ENCODE assay signal across 8 cellular contexts in the genomic region with DNA sequence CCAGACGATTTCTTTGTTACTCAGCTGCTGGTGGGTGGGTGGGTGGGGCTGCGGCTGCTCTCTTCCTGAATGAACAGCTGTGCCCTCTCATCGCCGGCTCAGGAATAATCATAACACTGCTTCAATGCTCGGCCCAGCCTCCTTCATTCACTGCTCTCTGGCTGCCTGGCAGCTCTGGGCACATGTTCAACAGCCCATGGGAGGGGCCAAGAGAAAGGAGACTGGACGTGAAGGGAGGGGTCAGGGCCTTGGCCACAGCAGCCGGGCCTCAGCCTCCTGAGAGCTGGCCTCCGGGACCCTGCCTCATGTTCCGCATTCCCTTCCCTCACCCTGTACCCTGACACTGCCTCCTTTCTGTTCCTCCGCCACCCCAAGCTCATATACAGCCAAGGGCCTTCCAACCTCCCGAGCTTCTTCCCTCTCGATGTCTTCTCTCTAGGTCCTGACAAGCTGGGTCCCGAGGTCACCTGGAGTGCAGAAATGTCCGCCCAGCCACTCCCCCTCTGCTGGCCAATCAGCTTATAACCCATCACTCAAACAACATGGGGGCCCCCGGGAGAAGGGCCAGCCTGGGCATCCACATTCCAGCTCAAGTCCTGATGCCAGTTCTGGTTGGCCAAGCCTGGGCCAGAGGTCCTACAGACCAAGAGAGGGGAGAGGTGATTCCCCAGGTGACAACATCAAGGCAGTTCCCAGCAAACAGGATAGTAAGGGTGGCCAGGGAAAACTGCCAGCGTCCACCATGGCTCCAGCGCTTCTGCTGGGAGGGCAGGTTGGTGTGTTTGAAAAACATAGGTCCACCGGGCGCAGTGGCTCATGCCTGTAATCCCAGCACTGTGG. TPM values are rescaled to one million over a fixed set of nuclear protein-coding genes. Genes with fewer than 3 reads are reported as not detected.
DNase-seq lines count a peak whose midpoint lies in the region; ATAC-seq and TF ChIP-seq lines count a peak whose summit lies in the region.

No MANE protein-coding gene starts in this region.

- no peaks in the 10 kb centered on the region for H3K9me3 ChIP-seq in neuronal stem cell (replicated peaks in 1 of 2; ENCODE audit: control insufficient read depth in 2 of 2, insufficient read depth in 1 of 2, low read depth in 1 of 2, low read length in 2 of 2)

- H3K4ac ChIP-seq in neuronal stem cell (ENCODE audit: low read length), result no peak overlapping the region

- peak overlapping the region; percentile 77 for H3K18ac ChIP-seq in neuronal stem cell (ENCODE audit: low read length)

- H3K4me1 ChIP-seq in neuronal stem cell (ENCODE audit: control insufficient read depth in 2 of 2, insufficient read depth in 1 of 2, low read depth in 1 of 2, low read length in 2 of 2), result peaks cover 22 to 42% of the 10 kb centered on the region in 2 donors

- no peak overlapping the region for H3K4me2 ChIP-seq in neuronal stem cell (ENCODE audit: insufficient read depth, low read length, poor library complexity, severe bottlenecking)

- no peaks in the 10 kb centered on the region for H3K79me1 ChIP-seq in neuronal stem cell (ENCODE audit: low read depth, low read length)

- peak overlapping the region; percentile 42 for H2BK15ac ChIP-seq in neuronal stem cell (ENCODE audit: low read length)

- WGBS in neuronal stem cell (ENCODE audit: extremely low coverage in 2 of 2, insufficient read length in 2 of 2, insufficient replicate concordance in 1 of 2), 2 donors, result no CpG with 5 or more reads among the region's 19 CpGs

- ATAC-seq in GM19455 (IDR thresholded peaks at IDR 0.05; ENCODE audit: unreplicated experiment), result no peak
- ATAC-seq in effector memory CD8-positive, alpha-beta T cell (replicated peaks), result no peak

- no peak overlapping the region for H4K91ac ChIP-seq in neuronal stem cell (ENCODE audit: low read depth, low read length, poor library complexity)

- H2BK120ac ChIP-seq in neuronal stem cell (ENCODE audit: low read depth, low read length), result peak overlapping the region; percentile 11

- H3K36me3 Mint-ChIP-seq in effector memory CD8-positive, alpha-beta T cell (ENCODE audit: insufficient read depth), result no peaks in the 10 kb centered on the region

- no peak overlapping the region for H4K8ac ChIP-seq in neuronal stem cell (ENCODE audit: low read depth, low read length)

- H2BK12ac ChIP-seq in neuronal stem cell (ENCODE audit: low read length), result no peak overlapping the region

- H3K9ac ChIP-seq in neuronal stem cell (ENCODE audit: low read depth, low read length, poor library complexity), result peak overlapping the region; percentile 47

- H3K27ac Mint-ChIP-seq in effector memory CD8-positive, alpha-beta T cell, result no peak overlapping the region

- H3K27ac ChIP-seq in neuronal stem cell (replicated peaks; ENCODE audit: low read length), result no peak overlapping the region

- no peak for TF ChIP-seq CTCF in epithelial cell of esophagus (IDR thresholded peaks at IDR 0.05; ENCODE audit: insufficient read depth, low read depth, low read length, missing control alignments)

- H3K27me3 ChIP-seq in neuronal stem cell (ENCODE audit: control insufficient read depth in 3 of 3, insufficient read depth in 3 of 3, low read depth in 1 of 3, low read length in 3 of 3), result peaks cover 0 to 6% (median 0%) of the 10 kb centered on the region in 3 experiments

- H3K27me3 Mint-ChIP-seq in effector memory CD8-positive, alpha-beta T cell, result peaks cover 23 to 87% of the 10 kb centered on the region in 2 donors

- peak overlapping the region; percentile 82 for H2AFZ ChIP-seq in neuronal stem cell (ENCODE audit: low read length)

- no peaks in the 10 kb centered on the region for H3K36me3 ChIP-seq in neuronal stem cell (replicated peaks in 1 of 2; ENCODE audit: control insufficient read depth in 2 of 2, insufficient read depth in 2 of 2, low read length in 2 of 2)

- no peaks in the 10 kb centered on the region for H3K4me1 Mint-ChIP-seq in effector memory CD8-positive, alpha-beta T cell (ENCODE audit: low read depth in 2 of 2)

- H2BK5ac ChIP-seq in neuronal stem cell (ENCODE audit: low read length), result no peak overlapping the region

- peak overlapping the region; percentile 60 for H2AK5ac ChIP-seq in neuronal stem cell (ENCODE audit: low read depth, low read length)

- H3K9me3 Mint-ChIP-seq in effector memory CD8-positive, alpha-beta T cell, result no peaks in the 10 kb centered on the region

- DNase-seq in Daoy (ENCODE audit: low read depth) (peak; percentile 85), NCI-H345 treated with DMSO at 0.1 percent for 48 hours (lab: John Stamatoyannopoulos, UW; ENCODE audit: unreplicated experiment) (peak; percentile 38), epithelial cell of esophagus (ENCODE audit: low read depth) (peak; percentile 51), neuronal stem cell (ENCODE audit: low spot score) (no peak), DMS79 (lab: John Stamatoyannopoulos, UW) (no peak)
- DNase-seq in stimulated activated naive CD4-positive, alpha-beta T cell (lab: John Stamatoyannopoulos, UW), result no peak
- DNase-seq in effector memory CD8-positive, alpha-beta T cell, result no peak

- H3K23ac ChIP-seq in neuronal stem cell (ENCODE audit: low read depth, low read length, poor library complexity), result no peak overlapping the region

- no peak overlapping the region for H3K4me3 Mint-ChIP-seq in effector memory CD8-positive, alpha-beta T cell

- no peak overlapping the region for H3K4me3 ChIP-seq in epithelial cell of esophagus (ENCODE audit: low read length)
- H3K4me3 ChIP-seq in neuronal stem cell (ENCODE audit: low read length in 2 of 2), result no peak overlapping the region

- no peak overlapping the region for H3K14ac ChIP-seq in neuronal stem cell (ENCODE audit: low read length)

RNA-seq across cellular contexts. Expression of gene CSDC2, which starts 3.2 kb away (rescaled TPM):
- total RNA-seq in Daoy (2014; rRNA removed; shearing (Covaris generic)), result 0.34 TPM in 1 of 2 replicates, not detected in the other
- polyA plus RNA-seq in neuronal stem cell (2013, experiment 1 of 2), result 1.4 TPM
- polyA plus RNA-seq in neuronal stem cell (2013, experiment 2 of 2), result 1.4 TPM

RNA-seq across cellular contexts. Expression of gene POLR3H, which starts 13.4 kb away (rescaled TPM):
- 10.9 and 17.3 TPM in 2 replicates for total RNA-seq in Daoy (2014; rRNA removed; shearing (Covaris generic))
- polyA plus RNA-seq in neuronal stem cell (2013, experiment 1 of 2), result 16.8 TPM
- 16.3 TPM for polyA plus RNA-seq in neuronal stem cell (2013, experiment 2 of 2)

RNA-seq across cellular contexts. Expression of gene PMM1, which starts 32.0 kb away (rescaled TPM):
- total RNA-seq in Daoy (2014; rRNA removed; shearing (Covaris generic)), result 10.4 and 12.2 TPM in 2 replicates
- polyA plus RNA-seq in neuronal stem cell (2013, experiment 1 of 2), result 13.7 TPM
- polyA plus RNA-seq in neuronal stem cell (2013, experiment 2 of 2), result 12.6 TPM

Comparison
In these comparisons a context has a peak if more than half of its experiments do, and no peak if none do; other contexts are left out.
1. DNase-seq: peak in Daoy (single experiment), NCI-H345 treated with DMSO at 0.1 percent for 48 hours (single experiment) and epithelial cell of esophagus (single experiment); none in neuronal stem cell (single experiment), DMS79 (single experiment), stimulated activated naive CD4-positive, alpha-beta T cell (0 of 6) and effector memory CD8-positive, alpha-beta T cell (0 of 3).